8 cellular contexts compared by ENCODE assay signal in genomic region chr12:4272976-4273650, GRCh38. TPM values are rescaled to one million over a fixed set of nuclear protein-coding genes. Genes with fewer than 3 reads are reported as not detected.
DNase-seq lines count a peak whose midpoint lies in the region; ATAC-seq, FAIRE-seq and TF ChIP-seq lines count a peak whose summit lies in the region.

No MANE protein-coding gene starts in this region.

- H3K4me2 ChIP-seq in BLaER1 treated with 17β-estradiol and CSF1 and Interleukin-3, amounts not matched to agents 10 nM and 100 nM: peak overlapping the region; percentile 67 to 98 (median 83)
- H3K4me2 ChIP-seq in MM.1S (ENCODE audit: low read depth, low read length) (peak overlapping the region; percentile 99), H1 (ENCODE audit: insufficient read depth in 1 of 2, low read depth in 2 of 2, low read length in 2 of 2) (peak overlapping the region; percentile 93 to 99), osteoblast (ENCODE audit: insufficient read depth, low read length) (no peak overlapping the region)

- H3K9me3 Mint-ChIP-seq in nephron: no peaks in the 10 kb centered on the region

- peak overlapping the region; percentile 91 to 98 (median 96) for H3K4me3 Mint-ChIP-seq in nephron

- no peaks in the 10 kb centered on the region for H3K9me3 ChIP-seq in BLaER1 treated with 17β-estradiol and CSF1 and Interleukin-3, amounts not matched to agents 10 nM and 100 nM (replicated peaks in 1 of 11)
- H3K9me3 ChIP-seq in MM.1S (replicated peaks; ENCODE audit: insufficient read depth, low read length): no peaks in the 10 kb centered on the region
- no peaks in the 10 kb centered on the region for H3K9me3 ChIP-seq in H1 (ENCODE audit: insufficient read depth in 2 of 2, low read depth in 1 of 2, low read length in 1 of 2)
- no peaks in the 10 kb centered on the region for H3K9me3 ChIP-seq in osteoblast (ENCODE audit: low read depth, low read length)

- H2BK20ac ChIP-seq in H1 (ENCODE audit: low read length): peak overlapping the region; percentile 90; the same call in 1 of the 2 replicates

- H3K56ac ChIP-seq in H1 (replicated peaks; ENCODE audit: insufficient read length, low read depth, low read length): no peak overlapping the region

- H4K20me1 ChIP-seq in BLaER1 treated with 17β-estradiol and CSF1 and Interleukin-3, amounts not matched to agents 10 nM and 100 nM: peaks cover 0 to 66% (median 50%) of the 10 kb centered on the region in 11 experiments; a peak in 18 of 22 replicates
- peaks cover 23% of the 10 kb centered on the region for H4K20me1 ChIP-seq in MM.1S (ENCODE audit: insufficient read depth, low read length)
- peaks cover 6 to 13% of the 10 kb centered on the region in 2 experiments for H4K20me1 ChIP-seq in H1 (replicated peaks in 1 of 2; ENCODE audit: control insufficient read depth in 1 of 2, insufficient read depth in 2 of 2, low read length in 2 of 2)
- no peaks in the 10 kb centered on the region for H4K20me1 ChIP-seq in osteoblast (ENCODE audit: insufficient read depth, low read length)

- peaks cover 20% of the 10 kb centered on the region for H3K27me3 Mint-ChIP-seq in nephron (ENCODE audit: low read depth)

- peak overlapping the region; percentile 95 for H2BK5ac ChIP-seq in H1 (ENCODE audit: low read depth, low read length)

- 2% methylated on average over 21 of the region's 26 CpGs; no CpG with 5 or more reads in 1 of the 2 experiments for WGBS in H1 (ENCODE audit: extremely low coverage in 1 of 2, insufficient coverage in 1 of 2, insufficient read length in 1 of 2, insufficient replicate concordance in 2 of 2, low coverage in 1 of 2, low lambda C conversion rate in 2 of 2, missing lambda C conversion rate in 1 of 2), 2 experiments

- H2BK12ac ChIP-seq in H1 (ENCODE audit: low read depth, low read length): peak overlapping the region; percentile 100

- TF ChIP-seq RAD21 in H1 (IDR thresholded peaks at IDR 0.05 in 1 of 2, conservative IDR thresholded peaks at IDR 0.05 in 1 of 2; ENCODE audit: low read depth in 2 of 2, low read length in 2 of 2): no peak

- POLR2A ChIA-PET in H1 (lab: Charles Lee; ENCODE audit: partially characterized antibody): interaction anchor here (0.6 to 29.3 kb wide), 31 partner anchors 9 to 1361 kb away, joined by 3 to 531 read pairs (median 5); partner anchors contain the start of gene TIGAR

- H2AK5ac ChIP-seq in H1 (ENCODE audit: low read depth, low read length): no peak overlapping the region

- no peak overlapping the region for H2BK15ac ChIP-seq in H1 (ENCODE audit: low read length)

- peaks cover 27% of the 10 kb centered on the region for H3K4me1 Mint-ChIP-seq in nephron

- H3K9me2 ChIP-seq in MM.1S (replicated peaks; ENCODE audit: insufficient read depth, low read length): no peaks in the 10 kb centered on the region

- TF ChIP-seq EP300 in H1 (IDR thresholded peaks at IDR 0.05; ENCODE audit: borderline replicate concordance in 1 of 2, low read depth in 2 of 2, low read length in 2 of 2): no peak

- CTCF ChIA-PET in H1 (lab: Charles Lee; ENCODE audit: partially characterized antibody): interaction anchor here (0.7 to 6.7 kb wide), 6 partner anchors 8 to 388 kb away, joined by 3 to 41 read pairs (median 3); no protein-coding TSS in a partner anchor

- peak overlapping the region in 1 of 11 experiments; percentile 9; a peak in 2 of 22 replicates for H3K9ac ChIP-seq in BLaER1 treated with 17β-estradiol and CSF1 and Interleukin-3, amounts not matched to agents 10 nM and 100 nM
- peak overlapping the region; percentile 100 for H3K9ac ChIP-seq in MM.1S (ENCODE audit: low read length)
- H3K9ac ChIP-seq in H1 (replicated peaks in 1 of 4; ENCODE audit: extremely low read depth in 1 of 4, low read depth in 3 of 4, low read length in 3 of 4): peak overlapping the region in 1 of 4 experiments; percentile 40; a peak in 2 of 7 replicates

- no peak for TF ChIP-seq CTCF in MM.1S (IDR thresholded peaks at IDR 0.05; ENCODE audit: low read length)
- TF ChIP-seq CTCF in H1 (IDR thresholded peaks at IDR 0.05; ENCODE audit: control extremely low read depth in 1 of 3, insufficient read depth in 1 of 3, low read depth in 1 of 3, low read length in 3 of 3): no peak
- TF ChIP-seq CTCF in nephron (IDR thresholded peaks at IDR 0.05; ENCODE audit: unreplicated experiment in 3 of 3): no peak
- no peak for TF ChIP-seq CTCF in osteoblast (IDR thresholded peaks at IDR 0.05; ENCODE audit: extremely low read depth, low read depth, low read length)

- H2AFZ ChIP-seq in MM.1S (ENCODE audit: low read length): no peak overlapping the region
- H2AFZ ChIP-seq in H1 (ENCODE audit: low read length): no peak overlapping the region
- H2AFZ ChIP-seq in osteoblast (ENCODE audit: low read length): no peak overlapping the region

- H3K4me3 ChIP-seq in BLaER1 treated with 17β-estradiol and CSF1 and Interleukin-3, amounts not matched to agents 10 nM and 100 nM: peak overlapping the region; percentile 26 to 65 (median 52); a peak in 19 of 20 replicates
- H3K4me3 ChIP-seq in MM.1S (ENCODE audit: low read length): peak overlapping the region; percentile 91
- H3K4me3 ChIP-seq in H1 (ENCODE audit: extremely low read depth in 1 of 4, insufficient read depth in 2 of 4, low read depth in 3 of 4, low read length in 4 of 4): peak overlapping the region; percentile 90 to 97 (median 96)
- H3K4me3 ChIP-seq in osteoblast (ENCODE audit: insufficient read depth, low read length): no peak overlapping the region

- DNase-seq in MM.1S (peak; percentile 51), H1 (ENCODE audit: low read depth in 1 of 2, low spot score in 2 of 2) (no peak), NCI-H1694 (lab: John Stamatoyannopoulos, UW) (no peak), osteoblast (ENCODE audit: insufficient read length, low spot score, missing footprints) (no peak)
- DNase-seq in stimulated activated CD4-positive, alpha-beta T cell treated with anti-CD3 and anti-CD28 coated beads, Interleukin-4, amount 100 ng/mL, for 1 hour: no peak

- H3K23ac ChIP-seq in H1 (ENCODE audit: insufficient read length): no peak overlapping the region

- no peak overlapping the region for H3K4ac ChIP-seq in H1 (replicated peaks; ENCODE audit: insufficient read length, low read depth, low read length)

- H3F3A ChIP-seq in MM.1S (ENCODE audit: insufficient read depth, low read length): peaks cover 65% of the 10 kb centered on the region

- no peak for FAIRE-seq in H1 (lab: Jason Lieb, UNC)

- peaks cover 19% of the 10 kb centered on the region for H3K36me3 Mint-ChIP-seq in nephron (ENCODE audit: low read depth)

- H3K23me2 ChIP-seq in H1 (ENCODE audit: low read depth, low read length): peaks cover 40% of the 10 kb centered on the region

- H2BK120ac ChIP-seq in H1 (replicated peaks; ENCODE audit: low read depth, low read length): peak overlapping the region; percentile 37

- peak overlapping the region; percentile 99 for H4K91ac ChIP-seq in H1 (replicated peaks; ENCODE audit: insufficient read length, low read length)

- peaks cover 46 to 61% (median 54%) of the 10 kb centered on the region in 10 experiments for H3K4me1 ChIP-seq in BLaER1 treated with 17β-estradiol and CSF1 and Interleukin-3, amounts not matched to agents 10 nM and 100 nM
- peaks cover 29% of the 10 kb centered on the region for H3K4me1 ChIP-seq in MM.1S (ENCODE audit: low read length)
- H3K4me1 ChIP-seq in H1 (replicated peaks in 1 of 4; ENCODE audit: control insufficient read depth in 3 of 4, insufficient read depth in 4 of 4, low read length in 3 of 4): peaks cover 11 to 35% (median 16%) of the 10 kb centered on the region in 4 experiments
- no peaks in the 10 kb centered on the region for H3K4me1 ChIP-seq in osteoblast (ENCODE audit: insufficient read depth, low read length)

- ATAC-seq in HG03342 (IDR thresholded peaks at IDR 0.05; ENCODE audit: unreplicated experiment): no peak

- TF ChIP-seq POLR2A in H1 (IDR thresholded peaks at IDR 0.05; ENCODE audit: control extremely low read depth in 1 of 2, low read depth in 2 of 2, low read length in 2 of 2): no peak

- H3K27ac Mint-ChIP-seq in nephron: peak overlapping the region; percentile 91 to 97 (median 94)

- H4K8ac ChIP-seq in H1 (ENCODE audit: extremely low read depth, insufficient read depth, low read length): peak overlapping the region; percentile 96; the same call in 1 of the 2 replicates

- no peak overlapping the region for H4K5ac ChIP-seq in H1 (ENCODE audit: insufficient read length, low read depth, low read length)

- H3K27me3 ChIP-seq in BLaER1 treated with 17β-estradiol and CSF1 and Interleukin-3, amounts not matched to agents 10 nM and 100 nM: peaks cover 90 to 100% (median 95%) of the 10 kb centered on the region in 11 experiments
- H3K27me3 ChIP-seq in MM.1S (replicated peaks; ENCODE audit: insufficient read depth, low read length): peaks cover 9% of the 10 kb centered on the region
- H3K27me3 ChIP-seq in H1 (replicated peaks in 1 of 4; ENCODE audit: control insufficient read depth in 3 of 4, extremely low read depth in 1 of 4, insufficient read depth in 3 of 4, low read length in 3 of 4): peaks cover 2 to 34% (median 25%) of the 10 kb centered on the region in 4 experiments; a peak in 6 of 7 replicates
- H3K27me3 ChIP-seq in osteoblast (ENCODE audit: insufficient read depth, low read length): peaks cover 93% of the 10 kb centered on the region

- H3K36me3 ChIP-seq in BLaER1 treated with 17β-estradiol and CSF1 and Interleukin-3, amounts not matched to agents 10 nM and 100 nM: no peaks in the 10 kb centered on the region
- H3K36me3 ChIP-seq in MM.1S (replicated peaks; ENCODE audit: insufficient read depth, low read length): peaks cover 22% of the 10 kb centered on the region
- H3K36me3 ChIP-seq in H1 (ENCODE audit: control insufficient read depth in 2 of 4, insufficient read depth in 4 of 4, low read length in 3 of 4): peaks cover 6 to 21% (median 14%) of the 10 kb centered on the region in 4 experiments
- no peaks in the 10 kb centered on the region for H3K36me3 ChIP-seq in osteoblast (ENCODE audit: insufficient read depth, low read length)

- H3K79me2 ChIP-seq in MM.1S (ENCODE audit: low read length) (peaks cover 53% of the 10 kb centered on the region), H1 (ENCODE audit: control insufficient read depth in 1 of 2, insufficient read depth in 2 of 2, low read length in 2 of 2) (peaks cover 7 to 43% of the 10 kb centered on the region in 2 experiments; a peak in 3 of 4 replicates), osteoblast (ENCODE audit: insufficient read depth, low read length) (no peaks in the 10 kb centered on the region)

- H3K79me1 ChIP-seq in H1 (ENCODE audit: low read depth, low read length): peaks cover 2% of the 10 kb centered on the region; the same call in 1 of the 2 replicates

- H3K14ac ChIP-seq in H1 (ENCODE audit: insufficient read length): no peak overlapping the region

- H3K27ac ChIP-seq in BLaER1 treated with 17β-estradiol and CSF1 and Interleukin-3, amounts not matched to agents 10 nM and 100 nM: no peak overlapping the region
- H3K27ac ChIP-seq in MM.1S (ENCODE audit: low read length): peak overlapping the region; percentile 98
- no peak overlapping the region for H3K27ac ChIP-seq in H1 (ENCODE audit: low read depth, low read length)
- no peak overlapping the region for H3K27ac ChIP-seq in osteoblast (ENCODE audit: low read depth, low read length)

- H3K18ac ChIP-seq in H1 (ENCODE audit: extremely low read depth, low read length): peak overlapping the region; percentile 97

RNA-seq across cellular contexts. Expression of gene CCND2, which starts 0.4 kb away (rescaled TPM):
- total RNA-seq in H1 (2021; fragmentation: NEBNext Ultra II Directional; extraction: Animal tissue kit (Norgen Biotek cat#: 25700)): 217 and 223 TPM in 2 replicates
- 35.7 and 41.7 TPM in 2 replicates for polyA plus RNA-seq in H1 (2011; rRNA removed)
- 47.1 TPM for polyA plus RNA-seq in H1 (2011; cell fraction: cytosol; rRNA removed)
- polyA plus RNA-seq in H1 (2011; cell fraction: nucleus; rRNA removed): 39.0 TPM
- polyA plus RNA-seq in H1 (2012, experiment 1 of 2): 42.0 to 64.8 TPM (median 44.2 TPM) in 4 replicates
- polyA plus RNA-seq in H1 (2012, experiment 2 of 2): 17.1 TPM
- polyA plus RNA-seq in H1 (2013, experiment 1 of 2): 75.1 TPM
- polyA plus RNA-seq in H1 (2013, experiment 2 of 2): 72.0 TPM
- 229 and 269 TPM in 2 replicates for polyA minus RNA-seq in H1 (2011; rRNA and poly(A)+ RNA removed)
- polyA minus RNA-seq in H1 (2011; cell fraction: cytosol; rRNA and poly(A)+ RNA removed): 132 TPM
- polyA minus RNA-seq in H1 (2011; cell fraction: nucleus; rRNA and poly(A)+ RNA removed): 91.3 TPM
- total RNA-seq in osteoblast: 1.5 and 2.5 TPM in 2 replicates

RNA-seq across cellular contexts. Expression of gene TIGAR, which starts 47.9 kb away (rescaled TPM):
- 26.4 and 27.6 TPM in 2 replicates for total RNA-seq in H1 (2021; fragmentation: NEBNext Ultra II Directional; extraction: Animal tissue kit (Norgen Biotek cat#: 25700))
- 1.8 and 3.8 TPM in 2 replicates for polyA plus RNA-seq in H1 (2011; rRNA removed)
- 5.3 TPM for polyA plus RNA-seq in H1 (2011; cell fraction: cytosol; rRNA removed)
- polyA plus RNA-seq in H1 (2011; cell fraction: nucleus; rRNA removed): 2.1 TPM
- polyA plus RNA-seq in H1 (2012, experiment 1 of 2): 11.4 to 17.3 TPM (median 14.4 TPM) in 4 replicates
- polyA plus RNA-seq in H1 (2012, experiment 2 of 2): 1.1 TPM
- polyA plus RNA-seq in H1 (2013, experiment 1 of 2): 8.7 TPM
- 9.3 TPM for polyA plus RNA-seq in H1 (2013, experiment 2 of 2)
- 2.4 TPM in 2 replicates for polyA minus RNA-seq in H1 (2011; rRNA and poly(A)+ RNA removed)
- polyA minus RNA-seq in H1 (2011; cell fraction: cytosol; rRNA and poly(A)+ RNA removed): 2.1 TPM
- polyA minus RNA-seq in H1 (2011; cell fraction: nucleus; rRNA and poly(A)+ RNA removed): 4.9 TPM
- total RNA-seq in osteoblast: 11.2 and 11.6 TPM in 2 replicates

Comparison
In these comparisons a context has a peak if more than half of its experiments do, and no peak if none do; other contexts are left out.
1. RNA of gene CCND2, which starts 0.4 kb away (total RNA-seq): 217 to 223 TPM in H1; 1.5 to 2.5 TPM in osteoblast; every median in the first group is over 10 times any median in the second.